10 cellular contexts compared by ENCODE assay signal in the genomic region with DNA sequence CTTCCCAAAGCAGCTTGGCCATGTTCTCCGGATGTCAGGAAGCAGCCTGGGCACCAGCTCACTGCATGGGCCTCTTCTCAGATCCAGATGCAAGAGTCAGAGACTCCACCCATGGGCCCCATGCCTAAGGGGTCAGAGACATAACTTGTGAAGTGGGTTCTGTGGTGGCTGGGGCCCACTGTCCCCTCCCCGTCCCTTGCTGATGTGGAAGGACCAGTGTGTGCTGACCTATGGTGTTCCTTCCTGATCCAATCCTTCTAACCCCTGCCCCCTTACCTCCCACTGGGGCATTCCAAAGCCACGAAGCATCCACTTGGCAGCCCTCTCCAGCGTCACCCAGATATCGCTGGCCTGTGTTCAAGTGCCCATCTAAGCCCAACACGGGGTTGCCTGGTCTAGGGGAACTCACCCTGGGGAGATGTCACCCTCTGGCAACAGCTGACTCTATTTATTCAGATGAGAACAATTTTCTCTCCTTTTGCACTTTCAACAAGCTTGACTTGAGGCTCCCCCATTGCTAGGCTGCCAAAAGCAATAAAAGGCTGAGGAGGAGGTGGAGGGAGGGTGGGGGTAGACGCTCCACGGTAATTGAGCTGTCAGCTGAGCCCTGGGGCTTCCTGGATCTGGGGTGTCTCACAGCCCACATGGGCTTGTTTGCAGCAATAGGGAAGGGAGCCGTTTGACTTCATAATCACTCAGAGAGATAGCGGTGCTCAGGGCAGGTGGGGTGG.
A peak's percentile ranks its signal among the peaks of the same experiment; 100 is the strongest.
DNase-seq lines count a peak whose midpoint lies in the region; ATAC-seq and TF ChIP-seq lines count a peak whose summit lies in the region.
"Had no signal": no experiment of that assay in that cellular context is flagged by ENCODE, and none has a peak within 500 bp of the region (broad histone marks: within the 10 kb centered on the region; RNA-seq: fewer than 3 reads in every experiment).

No MANE protein-coding gene starts in this region.

- H3K9me3 ChIP-seq in heart right ventricle = no peaks in the 10 kb centered on the region

- intact Hi-C loops in heart right ventricle (cut with DNase I) = loop anchor here in 2 of 10 donors (5.0 to 10.0 kb wide), 4 partner anchors 45 to 152 kb away; no protein-coding TSS in a partner anchor

- 48 to 51% methylated on average over 10 of the region's 10 CpGs for WGBS in heart right ventricle, 2 donors

- H3K4me3 Mint-ChIP-seq in HFFc6 = no peak overlapping the region

- no peak overlapping the region for H3K27ac Mint-ChIP-seq in HFFc6

- no peaks in the 10 kb centered on the region for H3K36me3 ChIP-seq in heart right ventricle

- H3K4me3 ChIP-seq in heart right ventricle (no peak overlapping the region), skeletal muscle cell (ENCODE audit: low read depth, low read length) (no peak overlapping the region)

- H3K27me3 ChIP-seq in heart right ventricle = no peaks in the 10 kb centered on the region

- no peaks in the 10 kb centered on the region for H3K36me3 Mint-ChIP-seq in HFFc6 (ENCODE audit: low read depth)

- peaks cover 4 to 55% (median 35%) of the 10 kb centered on the region in 9 donors for H3K4me1 ChIP-seq in heart right ventricle

- H3K27me3 Mint-ChIP-seq in HFFc6 (ENCODE audit: insufficient read depth) = peaks cover 15% of the 10 kb centered on the region

- peaks cover 22% of the 10 kb centered on the region for H3K4me1 Mint-ChIP-seq in HFFc6 (ENCODE audit: low read depth)

- TF ChIP-seq CTCF in heart right ventricle (IDR thresholded peaks at IDR 0.05) (no peak), HFFc6 (IDR thresholded peaks at IDR 0.05) (no peak)

- peak overlapping the region in 8 of 10 donors; percentile 17 to 47 (median 31) for H3K27ac ChIP-seq in heart right ventricle

- H3K9me3 Mint-ChIP-seq in HFFc6 = no peaks in the 10 kb centered on the region

- DNase-seq in EH (ENCODE audit: low read depth) = peak; percentile 89
- peak; percentile 62 for DNase-seq in amniotic epithelial cell (ENCODE audit: low read depth)
- DNase-seq in heart right ventricle = peak in 1 of 2 donors; percentile 53
- DNase-seq in skeletal muscle cell (ENCODE audit: low read depth) = peak; percentile 51
- DNase-seq in HPDE6-E6E7 (ENCODE audit: extremely low spot score) = no peak
- DNase-seq in NCI-H774 (lab: John Stamatoyannopoulos, UW) = no peak
- DNase-seq in HFFc6 = no peak
- DNase-seq: cerebellar nuclear complex, NCI-H526 treated with DMSO at 0.1 percent for 48 hours had no signal

- ATAC-seq in heart right ventricle = peak in 6 of 8 donors; percentile 5 to 33 (median 14)
- no peak for ATAC-seq in GM21423 (IDR thresholded peaks at IDR 0.05; ENCODE audit: unreplicated experiment)

Comparison
In these comparisons a context has a peak if more than half of its experiments do, and no peak if none do; other contexts are left out.
1. DNase-seq: peak in EH (single experiment), amniotic epithelial cell (single experiment) and skeletal muscle cell (single experiment); none in HPDE6-E6E7 (single experiment), NCI-H774 (single experiment) and HFFc6 (single experiment).